15 cellular contexts compared by ENCODE assay signal in genomic region chr12:101782544-101782855, GRCh38. TPM values are rescaled to one million over a fixed set of nuclear protein-coding genes. Genes with fewer than 3 reads are reported as not detected.
DNase-seq lines count a peak whose midpoint lies in the region; ATAC-seq, FAIRE-seq and TF ChIP-seq lines count a peak whose summit lies in the region.
"Had no signal": no experiment of that assay in that cellular context is flagged by ENCODE, and none has a peak within 500 bp of the region (broad histone marks: within the 10 kb centered on the region; RNA-seq: fewer than 3 reads in every experiment).

No MANE protein-coding gene starts in this region.

- no peak overlapping the region for H3K4me3 ChIP-seq in fibroblast of lung (replicated peaks in 1 of 4; ENCODE audit: control extremely low read depth in 1 of 4, insufficient read depth in 1 of 4, low read depth in 3 of 4, low read length in 4 of 4)
- H3K4me3 ChIP-seq: K562, pancreas had no signal

- DNase-seq in activated T-cell treated with anti-CD3 and anti-CD28 coated beads, Interleukin-2, amount 50 U/mL, for 72 hours, result no peak
- DNase-seq in activated T-cell treated with anti-CD3 and anti-CD28 coated beads, Interleukin-2, amount 50 U/mL, for 48 hours, result no peak
- no peak for DNase-seq in T-cell
- DNase-seq in fibroblast of lung (ENCODE audit: low read depth in 2 of 2), result peak; percentile 12 to 69
- DNase-seq in D721Med (ENCODE audit: insufficient read length, low spot score), result no peak
- DNase-seq in caudate nucleus (lab: John Stamatoyannopoulos, UW), result no peak
- DNase-seq: AML-193, NCI-H1436 treated with DMSO at 0.1 percent for 48 hours, NCI-H510A treated with DMSO at 0.1 percent for 48 hours, pancreas had no signal

- no peak overlapping the region for H3K4me2 ChIP-seq in fibroblast of lung (ENCODE audit: extremely low read depth, insufficient read depth, low read length)

- no peaks in the 10 kb centered on the region for H3K79me2 ChIP-seq in fibroblast of lung (ENCODE audit: control insufficient read depth, insufficient read depth, low read length)

- H3K4me3 Mint-ChIP-seq in activated T-cell treated with anti-CD3 and anti-CD28 coated beads, Interleukin-2, amount 50 U/mL, for 72 hours, result peak overlapping the region; percentile 2 to 18
- H3K4me3 Mint-ChIP-seq in T-cell, result no peak overlapping the region
- peak overlapping the region; percentile 55 for H3K4me3 Mint-ChIP-seq in stimulated activated naive CD8-positive, alpha-beta T cell treated with anti-CD3 and anti-CD28 coated beads, Interleukin-15, Interleukin-2, amounts not matched to agents 100 ng/mL and 50 ng/mL, for 24 hours

- POLR2A ChIA-PET in T-cell (lab: Charles Lee), result no interaction called here

- TF ChIP-seq CTCF in fibroblast of lung (conservative IDR thresholded peaks at IDR 0.05 in 1 of 2, IDR thresholded peaks at IDR 0.05 in 1 of 2; ENCODE audit: low read depth in 1 of 2, low read length in 2 of 2) (no peak), D721Med (IDR thresholded peaks at IDR 0.05; ENCODE audit: insufficient read depth, missing control alignments) (no peak)

- H3K27ac ChIP-seq in fibroblast of lung (ENCODE audit: insufficient read depth, low read length) (peak overlapping the region; percentile 18), caudate nucleus (ENCODE audit: low read depth, low read length) (no peak overlapping the region)
- H3K27ac ChIP-seq: pancreas had no signal

- H3K9ac ChIP-seq in fibroblast of lung (ENCODE audit: insufficient read depth, low read length), result no peak overlapping the region

- H3K9me3 Mint-ChIP-seq in activated T-cell treated with anti-CD3 and anti-CD28 coated beads, Interleukin-2, amount 50 U/mL, for 72 hours, result no peaks in the 10 kb centered on the region
- H3K9me3 Mint-ChIP-seq in T-cell, result no peaks in the 10 kb centered on the region
- no peaks in the 10 kb centered on the region for H3K9me3 Mint-ChIP-seq in stimulated activated naive CD8-positive, alpha-beta T cell treated with anti-CD3 and anti-CD28 coated beads, Interleukin-15, Interleukin-2, amounts not matched to agents 100 ng/mL and 50 ng/mL, for 24 hours

- H3K9me3 ChIP-seq in fibroblast of lung (ENCODE audit: control insufficient read depth, insufficient read depth, low read depth, low read length), result no peaks in the 10 kb centered on the region
- H3K9me3 ChIP-seq: pancreas had no signal

- H3K4me1 Mint-ChIP-seq in activated T-cell treated with anti-CD3 and anti-CD28 coated beads, Interleukin-2, amount 50 U/mL, for 72 hours (ENCODE audit: low read depth), result peaks cover 35% of the 10 kb centered on the region
- peaks cover 2 to 8% (median 6%) of the 10 kb centered on the region in 3 donors for H3K4me1 Mint-ChIP-seq in T-cell
- H3K4me1 Mint-ChIP-seq in stimulated activated naive CD8-positive, alpha-beta T cell treated with anti-CD3 and anti-CD28 coated beads, Interleukin-15, Interleukin-2, amounts not matched to agents 100 ng/mL and 50 ng/mL, for 24 hours (ENCODE audit: low read depth), result peaks cover 39% of the 10 kb centered on the region

- peak overlapping the region; percentile 68 for H3K27ac Mint-ChIP-seq in activated T-cell treated with anti-CD3 and anti-CD28 coated beads, Interleukin-2, amount 50 U/mL, for 72 hours
- peak overlapping the region; percentile 14 to 46 for H3K27ac Mint-ChIP-seq in T-cell
- H3K27ac Mint-ChIP-seq in stimulated activated naive CD8-positive, alpha-beta T cell treated with anti-CD3 and anti-CD28 coated beads, Interleukin-15, Interleukin-2, amounts not matched to agents 100 ng/mL and 50 ng/mL, for 24 hours, result peak overlapping the region; percentile 97

- CTCF ChIA-PET in T-cell (lab: Charles Lee), result no interaction called here

- H3K27me3 ChIP-seq in fibroblast of lung (ENCODE audit: control insufficient read depth, insufficient read depth, low read length), result no peaks in the 10 kb centered on the region
- H3K27me3 ChIP-seq: pancreas had no signal

- FAIRE-seq in D721Med (lab: Jason Lieb, UNC), result no peak
- FAIRE-seq: K562, pancreas had no signal

- no peaks in the 10 kb centered on the region for H3K36me3 ChIP-seq in fibroblast of lung (ENCODE audit: control insufficient read depth, insufficient read depth, low read length)
- H3K36me3 ChIP-seq: pancreas had no signal

- H3K27me3 Mint-ChIP-seq in activated T-cell treated with anti-CD3 and anti-CD28 coated beads, Interleukin-2, amount 50 U/mL, for 72 hours (ENCODE audit: low read depth), result no peaks in the 10 kb centered on the region
- no peaks in the 10 kb centered on the region for H3K27me3 Mint-ChIP-seq in T-cell
- H3K27me3 Mint-ChIP-seq in stimulated activated naive CD8-positive, alpha-beta T cell treated with anti-CD3 and anti-CD28 coated beads, Interleukin-15, Interleukin-2, amounts not matched to agents 100 ng/mL and 50 ng/mL, for 24 hours, result no peaks in the 10 kb centered on the region

- no peak overlapping the region for H2AFZ ChIP-seq in fibroblast of lung (ENCODE audit: low read length)

- ATAC-seq in activated T-cell treated with anti-CD3 and anti-CD28 coated beads, Interleukin-2, amount 50 U/mL, for 72 hours (replicated peaks in 1 of 2), result peak in 1 of 2 donors; percentile 39
- ATAC-seq in T-cell (replicated peaks in 1 of 4), result no peak
- ATAC-seq in GM21825 (IDR thresholded peaks at IDR 0.05; ENCODE audit: unreplicated experiment), result no peak
- ATAC-seq: K562, pancreas had no signal

- peaks cover 2 to 10% of the 10 kb centered on the region in 2 donors for H3K36me3 Mint-ChIP-seq in activated T-cell treated with anti-CD3 and anti-CD28 coated beads, Interleukin-2, amount 50 U/mL, for 72 hours (ENCODE audit: insufficient read depth in 2 of 2)
- H3K36me3 Mint-ChIP-seq in T-cell, result peaks cover 19% of the 10 kb centered on the region
- peaks cover 72% of the 10 kb centered on the region for H3K36me3 Mint-ChIP-seq in stimulated activated naive CD8-positive, alpha-beta T cell treated with anti-CD3 and anti-CD28 coated beads, Interleukin-15, Interleukin-2, amounts not matched to agents 100 ng/mL and 50 ng/mL, for 24 hours (ENCODE audit: low read depth)

- H3K4me1 ChIP-seq in fibroblast of lung (ENCODE audit: control insufficient read depth, extremely low read depth, insufficient read depth, low read length), result peaks cover 7% of the 10 kb centered on the region
- H3K4me1 ChIP-seq: pancreas had no signal

- no peaks in the 10 kb centered on the region for H4K20me1 ChIP-seq in fibroblast of lung (ENCODE audit: control insufficient read depth, extremely low read depth, insufficient read depth, low read length)

RNA-seq across cellular contexts. Expression of gene SYCP3, which starts 43.2 kb away (rescaled TPM):
- total RNA-seq in activated T-cell treated with anti-CD3 and anti-CD28 coated beads, Interleukin-2, amount 50 U/mL, for 72 hours, result under 1 TPM; 0.30 to 0.91 TPM
- under 1 TPM; 0.26 to 0.95 (median 0.69) TPM for total RNA-seq in T-cell
- 0.17 and 0.26 TPM in 2 replicates for total RNA-seq in fibroblast of lung
- polyA plus RNA-seq in fibroblast of lung, result 0.02 TPM in 1 of 2 replicates, not detected in the other
- polyA plus RNA-seq in fibroblast of lung (2012), result 0.08 and 0.34 TPM in 2 replicates
- 1.7 TPM in 1 of 2 replicates, not detected in the other for polyA minus RNA-seq in fibroblast of lung (ENCODE audit: low replicate concordance)
- total RNA-seq: dermis microvascular lymphatic vessel endothelial cell, ureter had no signal

RNA-seq across cellular contexts. Expression of gene GNPTAB, which starts 48.3 kb away (rescaled TPM):
- total RNA-seq in activated T-cell treated with anti-CD3 and anti-CD28 coated beads, Interleukin-2, amount 50 U/mL, for 72 hours, result 10 to 100 TPM; 32.3 to 44.3 TPM
- 10 to 100 TPM; 44.9 to 66.8 (median 57.0) TPM for total RNA-seq in T-cell
- 44.4 and 49.7 TPM in 2 replicates for total RNA-seq in fibroblast of lung
- polyA plus RNA-seq in fibroblast of lung, result 34.6 and 58.4 TPM in 2 replicates
- 21.0 and 34.2 TPM in 2 replicates for polyA plus RNA-seq in fibroblast of lung (2012)
- polyA minus RNA-seq in fibroblast of lung (ENCODE audit: low replicate concordance), result 20.4 and 33.5 TPM in 2 replicates

Comparison
In these comparisons a context has a peak if more than half of its experiments do, and no peak if none do; other contexts are left out.
1. DNase-seq: peak in fibroblast of lung (2 of 2); none in activated T-cell treated with anti-CD3 and anti-CD28 coated beads, Interleukin-2, amount 50 U/mL, for 72 hours (0 of 2), activated T-cell treated with anti-CD3 and anti-CD28 coated beads, Interleukin-2, amount 50 U/mL, for 48 hours (0 of 2), T-cell (0 of 34), D721Med (single experiment) and caudate nucleus (0 of 61).
2. H3K27ac Mint-ChIP-seq: peak in every context shown above with its lines; median percentile 97 in stimulated activated naive CD8-positive, alpha-beta T cell treated with anti-CD3 and anti-CD28 coated beads, Interleukin-15, Interleukin-2, amounts not matched to agents 100 ng/mL and 50 ng/mL, for 24 hours; 68 in activated T-cell treated with anti-CD3 and anti-CD28 coated beads, Interleukin-2, amount 50 U/mL, for 72 hours; 30 in T-cell.
3. H3K4me3 Mint-ChIP-seq: peak in activated T-cell treated with anti-CD3 and anti-CD28 coated beads, Interleukin-2, amount 50 U/mL, for 72 hours (2 of 2) and stimulated activated naive CD8-positive, alpha-beta T cell treated with anti-CD3 and anti-CD28 coated beads, Interleukin-15, Interleukin-2, amounts not matched to agents 100 ng/mL and 50 ng/mL, for 24 hours (single experiment); none in T-cell (0 of 3).